Comparison of ENCODE assay signal across 20 cellular contexts in the genomic region with DNA sequence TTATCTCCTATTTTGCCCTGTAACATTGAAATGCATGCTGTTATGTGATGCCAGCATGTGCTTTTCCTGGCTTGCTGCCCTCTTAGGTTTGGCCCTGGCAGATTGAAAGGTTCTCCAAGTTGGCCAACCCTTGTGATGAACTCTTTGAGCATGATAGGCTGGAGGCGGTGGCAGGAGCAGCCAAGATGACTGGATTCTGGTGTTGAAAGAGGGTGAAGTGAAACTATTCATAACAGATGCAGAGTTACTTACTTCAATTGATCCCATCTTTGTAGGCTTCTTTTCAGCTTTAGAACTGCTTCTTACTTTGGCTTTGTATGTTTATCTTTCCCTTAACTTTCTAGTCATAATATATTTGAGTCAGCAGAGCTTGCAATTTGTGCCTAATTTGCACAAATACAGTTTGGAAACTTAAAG. TPM values are rescaled to one million over a fixed set of nuclear protein-coding genes. Genes with fewer than 3 reads are reported as not detected.
DNase-seq lines count a peak whose midpoint lies in the region; TF ChIP-seq lines count a peak whose summit lies in the region.
"Had no signal": no experiment of that assay in that cellular context is flagged by ENCODE, and none has a peak within 500 bp of the region (broad histone marks: within the 10 kb centered on the region; RNA-seq: fewer than 3 reads in every experiment).

No MANE protein-coding gene starts in this region.

- H4K20me1 ChIP-seq in fibroblast of lung (ENCODE audit: control insufficient read depth, extremely low read depth, insufficient read depth, low read length), result no peaks in the 10 kb centered on the region

- H3K27ac ChIP-seq in fibroblast of lung (ENCODE audit: insufficient read depth, low read length) (no peak overlapping the region), uterus (no peak overlapping the region)
- H3K27ac ChIP-seq: neural progenitor cell, Peyer's patch, SJCRH30, upper lobe of right lung had no signal

- H2AFZ ChIP-seq in fibroblast of lung (ENCODE audit: low read length), result no peak overlapping the region
- H2AFZ ChIP-seq: neural progenitor cell had no signal

- H3K4me1 ChIP-seq in fibroblast of lung (ENCODE audit: control insufficient read depth, extremely low read depth, insufficient read depth, low read length) (peaks cover 4% of the 10 kb centered on the region), uterus (no peaks in the 10 kb centered on the region)
- H3K4me1 ChIP-seq: neural progenitor cell, Peyer's patch, SJCRH30, upper lobe of right lung had no signal

- H3K4me2 ChIP-seq in fibroblast of lung (ENCODE audit: extremely low read depth, insufficient read depth, low read length), result no peak overlapping the region
- H3K4me2 ChIP-seq: neural progenitor cell had no signal

- H3K36me3 ChIP-seq in fibroblast of lung (ENCODE audit: control insufficient read depth, insufficient read depth, low read length) (no peaks in the 10 kb centered on the region), uterus (no peaks in the 10 kb centered on the region)
- H3K36me3 ChIP-seq: neural progenitor cell, Peyer's patch, SJCRH30, upper lobe of right lung had no signal

- H3K9ac ChIP-seq in fibroblast of lung (ENCODE audit: insufficient read depth, low read length), result no peak overlapping the region
- H3K9ac ChIP-seq: neural progenitor cell had no signal

- H3K79me2 ChIP-seq in fibroblast of lung (ENCODE audit: control insufficient read depth, insufficient read depth, low read length), result peaks cover 33% of the 10 kb centered on the region

- no peaks in the 10 kb centered on the region for H3K9me3 ChIP-seq in fibroblast of lung (ENCODE audit: control insufficient read depth, insufficient read depth, low read depth, low read length)
- no peaks in the 10 kb centered on the region for H3K9me3 ChIP-seq in uterus
- H3K9me3 ChIP-seq: Peyer's patch, SJCRH30, upper lobe of right lung had no signal

- TF ChIP-seq POLR2A in uterus (IDR thresholded peaks at IDR 0.05), result no peak

- intact Hi-C loops in posterior vena cava (cut with DNase I), result no loop called here
- intact Hi-C loops in uterus (cut with DNase I; ENCODE audit: low total_unique reads), result no loop called here

- DNase-seq in AG20443 (ENCODE audit: low spot score) (peak; percentile 43), MV-4-11 (lab: John Stamatoyannopoulos, UW) (peak; percentile 81), fibroblast of lung (ENCODE audit: low read depth in 2 of 2) (peak; percentile 50 to 62), posterior vena cava (ENCODE audit: low spot score) (peak; percentile 81), activated gamma-delta T cell (lab: John Stamatoyannopoulos, UW) (no peak), uterus (no peak), germinal center (ENCODE audit: low spot score) (no peak)
- no peak for DNase-seq in effector CD8-positive, alpha-beta T cell (lab: John Stamatoyannopoulos, UW)
- DNase-seq: activated CD4-positive, alpha-beta T cell treated with anti-CD3 and anti-CD28 coated beads, Interleukin-2, amount 50 U/mL, for 48 hours; activated CD8-positive, alpha-beta memory T cell treated with anti-CD3 and anti-CD28 coated beads, Interleukin-2, amount 50 U/mL, for 48 hours; Calu3; DND-41; NCI-H1694; NCI-H2171; NCI-H526; Peyer's patch; SJCRH30; upper lobe of right lung had no signal

- no peak overlapping the region for H3K4me3 ChIP-seq in fibroblast of lung (replicated peaks in 1 of 4; ENCODE audit: control extremely low read depth in 1 of 4, insufficient read depth in 1 of 4, low read depth in 3 of 4, low read length in 4 of 4)
- H3K4me3 ChIP-seq in uterus, result no peak overlapping the region
- H3K4me3 ChIP-seq: K562, neural progenitor cell, Peyer's patch, SJCRH30, upper lobe of right lung had no signal

- H3K27me3 ChIP-seq in fibroblast of lung (ENCODE audit: control insufficient read depth, insufficient read depth, low read length) (no peaks in the 10 kb centered on the region), uterus (no peaks in the 10 kb centered on the region)
- H3K27me3 ChIP-seq: neural progenitor cell, Peyer's patch, SJCRH30, upper lobe of right lung had no signal

- TF ChIP-seq CTCF in fibroblast of lung (conservative IDR thresholded peaks at IDR 0.05 in 1 of 2, IDR thresholded peaks at IDR 0.05 in 1 of 2; ENCODE audit: low read depth in 1 of 2, low read length in 2 of 2) (no peak), uterus (IDR thresholded peaks at IDR 0.05) (no peak)

RNA-seq across cellular contexts. Expression of gene BICC1, which starts 57.6 kb away (rescaled TPM):
- 62.7 and 64.7 TPM in 2 replicates for total RNA-seq in fibroblast of lung
- 22.2 and 22.6 TPM in 2 replicates for polyA plus RNA-seq in fibroblast of lung
- polyA plus RNA-seq in fibroblast of lung (2012), result 27.7 and 31.9 TPM in 2 replicates
- 88.1 and 93.5 TPM in 2 replicates for polyA minus RNA-seq in fibroblast of lung (ENCODE audit: low replicate concordance)
- 10 to 100 TPM; 28.5 to 46.5 TPM for total RNA-seq in posterior vena cava
- 10 to 100 TPM in 3 of 4 donors, 1 to 10 TPM in 1; 1.3 to 29.7 (median 17.5) TPM for total RNA-seq in uterus
- total RNA-seq: K562 had no signal
- polyA plus RNA-seq: K562 had no signal

Comparison
In these comparisons a context has a peak if more than half of its experiments do, and no peak if none do; other contexts are left out.
1. DNase-seq: peak in AG20443 (single experiment), MV-4-11 (single experiment), fibroblast of lung (2 of 2) and posterior vena cava (single experiment); none in effector CD8-positive, alpha-beta T cell (single experiment), activated gamma-delta T cell (single experiment), uterus (0 of 2) and germinal center (single experiment).